In genomic region chr15:74831813-74832495, GRCh38 we compare ENCODE assay signal across 22 cellular contexts. TPM values are rescaled to one million over a fixed set of nuclear protein-coding genes. Genes with fewer than 3 reads are reported as not detected.
DNase-seq lines count a peak whose midpoint lies in the region; ATAC-seq and TF ChIP-seq lines count a peak whose summit lies in the region.
"Had no signal": no experiment of that assay in that cellular context is flagged by ENCODE, and none has a peak within 500 bp of the region (broad histone marks: within the 10 kb centered on the region; RNA-seq: fewer than 3 reads in every experiment).

No MANE protein-coding gene starts in this region.

- TF ChIP-seq CTCF in mucosa of descending colon (IDR thresholded peaks at IDR 0.05), result no peak

- no peaks in the 10 kb centered on the region for H3K9me3 Mint-ChIP-seq in activated T-helper 17 cell treated with anti-CD3 and anti-CD28 coated beads, Interleukin-2, amount 50 U/mL, for 72 hours
- H3K9me3 Mint-ChIP-seq: dendritic cell treated with granulocyte-macrophage colony-stimulating factor and Interleukin-4, amounts not matched to agents 40 ng/mL and 50 ng/mL, for 4 days; natural killer cell treated with Interleukin-12 subunit alpha and Interleukin-12 subunit beta and Interleukin-15 and Interleukin-18, amount 100 ng/mL, for 72 hours had no signal

- H3K36me3 Mint-ChIP-seq in activated T-helper 17 cell treated with anti-CD3 and anti-CD28 coated beads, Interleukin-2, amount 50 U/mL, for 72 hours (ENCODE audit: low read depth), result peaks cover 13% of the 10 kb centered on the region
- H3K36me3 Mint-ChIP-seq: natural killer cell treated with Interleukin-12 subunit alpha and Interleukin-12 subunit beta and Interleukin-15 and Interleukin-18, amount 100 ng/mL, for 72 hours had no signal

- H3K9me3 ChIP-seq in mucosa of descending colon, result no peaks in the 10 kb centered on the region
- H3K9me3 ChIP-seq: breast epithelium, uterus had no signal

- no peaks in the 10 kb centered on the region for H3K36me3 ChIP-seq in mucosa of descending colon (ENCODE audit: low read depth)
- H3K36me3 ChIP-seq: breast epithelium, uterus had no signal

- DNase-seq in Right ventricle myocardium superior, result no peak
- no peak for DNase-seq in left cardiac atrium
- DNase-seq in mucosa of descending colon, result peak; percentile 79 to 85 (median 80)
- no peak for DNase-seq in NCI-H69 (lab: John Stamatoyannopoulos, UW)
- DNase-seq: activated CD4-positive, alpha-beta T cell treated with anti-CD3 and anti-CD28 coated beads for 4 hours; activated effector memory CD4-positive, alpha-beta T cell treated with anti-CD3 and anti-CD28 coated beads, Interleukin-2, amount 50 U/mL, for 16 hours; hippocampal formation; KBM-7; mesenchymal stem cell; NCI-H2029; stimulated activated CD4-positive, alpha-beta T cell treated with anti-CD3 and anti-CD28 coated beads, Interleukin-12 subunit alpha, Interleukin-12 subunit beta, amount 100 ng/mL, for 4 hours; uterus had no signal

- no peak overlapping the region for H3K4me3 ChIP-seq in mucosa of descending colon
- H3K4me3 ChIP-seq: breast epithelium, uterus had no signal

- ATAC-seq in Right ventricle myocardium superior (ENCODE audit: poor library complexity) (peak; percentile 46), left cardiac atrium (no peak), mucosa of descending colon (peak; percentile 83), HG03521 (IDR thresholded peaks at IDR 0.05; ENCODE audit: unreplicated experiment) (no peak)
- ATAC-seq in activated T-helper 17 cell treated with anti-CD3 and anti-CD28 coated beads, Interleukin-2, amount 50 U/mL, for 72 hours (replicated peaks), result no peak
- ATAC-seq: natural killer cell treated with Interleukin-12 subunit alpha and Interleukin-12 subunit beta and Interleukin-15 and Interleukin-18, amount 100 ng/mL, for 72 hours had no signal

- peaks cover 7% of the 10 kb centered on the region for H3K4me1 ChIP-seq in mucosa of descending colon (ENCODE audit: low read depth)
- H3K4me1 ChIP-seq: breast epithelium, uterus had no signal

- peaks cover 13% of the 10 kb centered on the region for H3K27me3 Mint-ChIP-seq in activated T-helper 17 cell treated with anti-CD3 and anti-CD28 coated beads, Interleukin-2, amount 50 U/mL, for 72 hours

- intact Hi-C loops in Right ventricle myocardium superior (cut with DNase I), result no loop called here
- intact Hi-C loops in left cardiac atrium (cut with DNase I), result loop anchor here in 1 of 2 donors (10.0 kb wide), 2 partner anchors 47 to 73 kb away; partner anchors contain the start of genes CSK and FAM219B
- intact Hi-C loops in mucosa of descending colon (cut with DNase I, micrococcal nuclease), result no loop called here

- no peak overlapping the region for H3K4me3 Mint-ChIP-seq in activated T-helper 17 cell treated with anti-CD3 and anti-CD28 coated beads, Interleukin-2, amount 50 U/mL, for 72 hours
- H3K4me3 Mint-ChIP-seq: dendritic cell treated with granulocyte-macrophage colony-stimulating factor and Interleukin-4, amounts not matched to agents 40 ng/mL and 50 ng/mL, for 4 days; natural killer cell treated with Interleukin-12 subunit alpha and Interleukin-12 subunit beta and Interleukin-15 and Interleukin-18, amount 100 ng/mL, for 72 hours had no signal

- peaks cover 11% of the 10 kb centered on the region for H3K4me1 Mint-ChIP-seq in activated T-helper 17 cell treated with anti-CD3 and anti-CD28 coated beads, Interleukin-2, amount 50 U/mL, for 72 hours

- no peak overlapping the region for H3K27ac Mint-ChIP-seq in activated T-helper 17 cell treated with anti-CD3 and anti-CD28 coated beads, Interleukin-2, amount 50 U/mL, for 72 hours
- H3K27ac Mint-ChIP-seq: dendritic cell treated with granulocyte-macrophage colony-stimulating factor and Interleukin-4, amounts not matched to agents 40 ng/mL and 50 ng/mL, for 4 days; natural killer cell treated with Interleukin-12 subunit alpha and Interleukin-12 subunit beta and Interleukin-15 and Interleukin-18, amount 100 ng/mL, for 72 hours had no signal

RNA-seq across cellular contexts. Expression of gene CPLX3, which starts 5.5 kb away (rescaled TPM):
- total RNA-seq in Right ventricle myocardium superior (3.6 TPM), left cardiac atrium (10 to 100 TPM; 11.0 to 24.5 TPM), mucosa of descending colon (under 1 TPM in 2 of 3 donors, not detected in 1; 0.16 to 0.19 TPM)
- under 1 TPM; 0.15 to 0.19 TPM for total RNA-seq in activated T-helper 17 cell treated with anti-CD3 and anti-CD28 coated beads, Interleukin-2, amount 50 U/mL, for 72 hours
- total RNA-seq: endothelial cell of umbilical vein, G401, H1, pulmonary artery endothelial cell, uterus had no signal

RNA-seq across cellular contexts. Expression of gene ULK3, which starts 11.0 kb away (rescaled TPM):
- total RNA-seq in Right ventricle myocardium superior, result 35.8 TPM
- 10 to 100 TPM; 35.3 to 41.4 TPM for total RNA-seq in left cardiac atrium
- total RNA-seq in mucosa of descending colon, result 10 to 100 TPM; 66.5 to 89.3 (median 73.1) TPM
- total RNA-seq in activated T-helper 17 cell treated with anti-CD3 and anti-CD28 coated beads, Interleukin-2, amount 50 U/mL, for 72 hours, result 10 to 100 TPM; 44.1 to 46.7 TPM

RNA-seq across cellular contexts. Expression of gene LMAN1L, which starts 19.3 kb away (rescaled TPM):
- total RNA-seq in Right ventricle myocardium superior, result 20.6 TPM
- total RNA-seq in left cardiac atrium, result 100 to 1,000 TPM in 1 of 2 donors, 10 to 100 TPM in 1; 72.9 to 110 TPM
- total RNA-seq in mucosa of descending colon, result under 1 TPM; 0.32 to 0.60 (median 0.55) TPM
- total RNA-seq in activated T-helper 17 cell treated with anti-CD3 and anti-CD28 coated beads, Interleukin-2, amount 50 U/mL, for 72 hours, result 1 to 10 TPM in 1 of 2 donors, under 1 TPM in 1; 0.82 to 1.6 TPM
- total RNA-seq: endothelial cell of umbilical vein, G401, H1, NCI-H460, pulmonary artery endothelial cell had no signal

RNA-seq across cellular contexts. Expression of gene SCAMP2, which starts 41.2 kb away (rescaled TPM):
- total RNA-seq in Right ventricle myocardium superior (38.8 TPM), left cardiac atrium (10 to 100 TPM; 63.4 to 65.2 TPM), mucosa of descending colon (100 to 1,000 TPM; 125 to 236 (median 218) TPM)
- total RNA-seq in activated T-helper 17 cell treated with anti-CD3 and anti-CD28 coated beads, Interleukin-2, amount 50 U/mL, for 72 hours, result 100 to 1,000 TPM in 1 of 2 donors, 10 to 100 TPM in 1; 87.1 to 111 TPM

RNA-seq across cellular contexts. Expression of gene CSK, which starts 50.1 kb away (rescaled TPM):
- total RNA-seq in Right ventricle myocardium superior (45.5 TPM), left cardiac atrium (10 to 100 TPM; 49.7 to 59.2 TPM), mucosa of descending colon (100 to 1,000 TPM in 1 of 3 donors, 10 to 100 TPM in 2; 66.2 to 103 (median 90.5) TPM)
- 100 to 1,000 TPM; 176 to 316 TPM for total RNA-seq in activated T-helper 17 cell treated with anti-CD3 and anti-CD28 coated beads, Interleukin-2, amount 50 U/mL, for 72 hours

Comparison
In these comparisons a context has a peak if more than half of its experiments do, and no peak if none do; other contexts are left out.
1. ATAC-seq: peak in Right ventricle myocardium superior (single experiment) and mucosa of descending colon (single experiment); none in left cardiac atrium (0 of 2), HG03521 (single experiment) and activated T-helper 17 cell treated with anti-CD3 and anti-CD28 coated beads, Interleukin-2, amount 50 U/mL, for 72 hours (single experiment).
2. DNase-seq: peak in mucosa of descending colon (3 of 3); none in Right ventricle myocardium superior (single experiment), left cardiac atrium (single experiment) and NCI-H69 (single experiment).